In the genomic region with DNA sequence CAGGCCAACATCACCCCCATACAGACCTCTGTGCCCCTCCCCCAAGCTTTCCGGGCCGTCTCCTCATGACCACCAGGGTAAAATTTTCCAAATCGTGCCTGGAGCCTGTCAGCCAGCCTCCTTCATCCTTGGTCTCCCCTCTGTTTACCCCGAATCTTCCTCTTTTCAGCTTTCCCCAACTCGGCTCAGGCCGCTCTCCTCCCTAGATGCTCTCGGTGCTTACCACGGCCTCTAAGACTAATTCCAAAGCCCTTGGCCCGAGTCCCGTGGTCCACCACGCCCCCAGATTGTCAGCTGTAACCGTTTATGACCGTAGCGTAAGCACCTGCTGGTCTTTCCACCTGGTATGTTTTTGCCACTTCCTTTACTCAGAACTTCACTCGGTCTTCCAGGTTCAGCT, we compare ENCODE assay signal across 1 cellular context.
A peak's percentile ranks its signal among the peaks of the same experiment; 100 is the strongest.
TF ChIP-seq lines count a peak whose summit lies in the region.

No MANE protein-coding gene starts in this region.

TF ChIP-seq in endothelial cell of umbilical vein, 7 proteins besides CTCF, POLR2A, EP300 and RAD21:
- TF ChIP-seq GATA2 (IDR thresholded peaks at IDR 0.05; ENCODE audit: insufficient read depth, insufficient read length, low read depth, low read length) (no peak), EZH2 (IDR thresholded peaks at IDR 0.05; ENCODE audit: borderline replicate concordance, low read depth, low read length, severe bottlenecking) (peak; percentile 70)
